ENCODE assay signal across 31 cellular contexts in genomic region chr16:25217119-25217511, GRCh38. TPM values are rescaled to one million over a fixed set of nuclear protein-coding genes. Genes with fewer than 3 reads are reported as not detected.
"Had no signal": no experiment of that assay in that cellular context is flagged by ENCODE, and none has a peak within 500 bp of the region (broad histone marks: within the 10 kb centered on the region; RNA-seq: fewer than 3 reads in every experiment).

No MANE protein-coding gene starts in this region.

- H3K27ac ChIP-seq: esophagus muscularis mucosa, gastroesophageal sphincter, heart right ventricle had no signal

- H3K27me3 Mint-ChIP-seq: activated CD4-positive, alpha-beta T cell treated with anti-CD3 and anti-CD28 coated beads for 36 hours; activated T-cell treated with anti-CD3 and anti-CD28 coated beads, Interleukin-2, amount 50 U/mL, for 24 hours had no signal

- H3K4me1 Mint-ChIP-seq: activated CD4-positive, alpha-beta memory T cell treated with anti-CD3 and anti-CD28 coated beads, Interleukin-2, amount 10 ng/mL, durations not matched to agents 7 days and 5 days; activated CD4-positive, alpha-beta T cell treated with anti-CD3 and anti-CD28 coated beads for 36 hours; activated CD4-positive, alpha-beta T cell treated with anti-CD3 and anti-CD28 coated beads, Interleukin-2, amount 10 ng/mL, durations not matched to agents 24 days and 14 days; brain; central memory CD8-positive, alpha-beta T cell had no signal

- H3K4me1 ChIP-seq: esophagus muscularis mucosa, gastroesophageal sphincter, heart right ventricle had no signal

- H3K27ac Mint-ChIP-seq: activated CD4-positive, alpha-beta memory T cell treated with anti-CD3 and anti-CD28 coated beads, Interleukin-2, amount 10 ng/mL, durations not matched to agents 7 days and 5 days; activated CD4-positive, alpha-beta T cell treated with anti-CD3 and anti-CD28 coated beads for 36 hours; activated CD4-positive, alpha-beta T cell treated with anti-CD3 and anti-CD28 coated beads, Interleukin-2, amount 10 ng/mL, durations not matched to agents 24 days and 14 days; activated naive CD8-positive, alpha-beta T cell; activated T-cell treated with anti-CD3 and anti-CD28 coated beads, Interleukin-2, amount 50 U/mL, for 24 hours; activated T-cell treated with anti-CD3 and anti-CD28 coated beads, Interleukin-2, amount 50 U/mL, for 72 hours; brain; effector memory CD8-positive, alpha-beta T cell had no signal

- ATAC-seq: activated CD4-positive, alpha-beta T cell treated with anti-CD3 and anti-CD28 coated beads for 36 hours; activated T-cell treated with anti-CD3 and anti-CD28 coated beads, Interleukin-2, amount 50 U/mL, for 72 hours; effector memory CD8-positive, alpha-beta T cell; gastroesophageal sphincter; heart right ventricle had no signal

- H3K4me3 ChIP-seq: esophagus muscularis mucosa, gastroesophageal sphincter, heart right ventricle had no signal

- H3K9me3 ChIP-seq: esophagus muscularis mucosa had no signal

- DNase-seq: activated CD4-positive, alpha-beta memory T cell treated with anti-CD3 and anti-CD28 coated beads, Interleukin-2, amount 10 ng/mL, durations not matched to agents 7 days and 5 days; activated CD4-positive, alpha-beta T cell treated with anti-CD3 and anti-CD28 coated beads for 36 hours; activated CD4-positive, alpha-beta T cell treated with anti-CD3 and anti-CD28 coated beads, Interleukin-2, amount 10 ng/mL, durations not matched to agents 24 days and 14 days; activated CD4-positive, CD25-positive, alpha-beta regulatory T cell; activated CD4-positive, CD25-positive, alpha-beta regulatory T cell treated with anti-CD3 and anti-CD28 coated beads, Interleukin-2, amount 50 U/mL, for 72 hours; activated CD8-positive, alpha-beta memory T cell treated with anti-CD3 and anti-CD28 coated beads, Interleukin-2, amount 50 U/mL, for 48 hours; activated gamma-delta T cell; activated naive CD4-positive, alpha-beta T cell treated with anti-CD3 and anti-CD28 coated beads, Interleukin-2, amount 50 U/mL, for 16 hours; activated naive CD4-positive, alpha-beta T cell treated with Interleukin-2 at 50 U/mL for 16 hours; activated T-cell treated with anti-CD3 and anti-CD28 coated beads for 4 hours; activated T-cell treated with anti-CD3 and anti-CD28 coated beads, Interleukin-2, amount 50 U/mL, for 24 hours; activated T-cell treated with anti-CD3 and anti-CD28 coated beads, Interleukin-2, amount 50 U/mL, for 72 hours; amniotic stem cell; aorta; cortex of kidney; dermis blood vessel endothelial cell; effector CD4-positive, alpha-beta T cell; effector memory CD8-positive, alpha-beta T cell; foreskin melanocyte; heart right ventricle; T-helper 2 cell had no signal

- H3K4me3 Mint-ChIP-seq: activated CD4-positive, alpha-beta memory T cell treated with anti-CD3 and anti-CD28 coated beads, Interleukin-2, amount 10 ng/mL, durations not matched to agents 7 days and 5 days; activated CD4-positive, alpha-beta T cell treated with anti-CD3 and anti-CD28 coated beads for 36 hours; activated CD4-positive, alpha-beta T cell treated with anti-CD3 and anti-CD28 coated beads, Interleukin-2, amount 10 ng/mL, durations not matched to agents 24 days and 14 days; activated naive CD8-positive, alpha-beta T cell; activated T-cell treated with anti-CD3 and anti-CD28 coated beads, Interleukin-2, amount 50 U/mL, for 24 hours; activated T-cell treated with anti-CD3 and anti-CD28 coated beads, Interleukin-2, amount 50 U/mL, for 72 hours; brain; central memory CD8-positive, alpha-beta T cell; effector memory CD8-positive, alpha-beta T cell had no signal

- H3K36me3 Mint-ChIP-seq: activated naive CD8-positive, alpha-beta T cell; brain had no signal

- H3K36me3 ChIP-seq: esophagus muscularis mucosa, gastroesophageal sphincter, heart right ventricle had no signal

- H3K27me3 ChIP-seq: esophagus muscularis mucosa, gastroesophageal sphincter had no signal

- H3K9me3 Mint-ChIP-seq: activated CD4-positive, alpha-beta memory T cell treated with anti-CD3 and anti-CD28 coated beads, Interleukin-2, amount 10 ng/mL, durations not matched to agents 7 days and 5 days; activated CD4-positive, alpha-beta T cell treated with anti-CD3 and anti-CD28 coated beads, Interleukin-2, amount 10 ng/mL, durations not matched to agents 24 days and 14 days; activated T-cell treated with anti-CD3 and anti-CD28 coated beads, Interleukin-2, amount 50 U/mL, for 24 hours; activated T-cell treated with anti-CD3 and anti-CD28 coated beads, Interleukin-2, amount 50 U/mL, for 72 hours; brain; central memory CD8-positive, alpha-beta T cell; effector memory CD8-positive, alpha-beta T cell had no signal

RNA-seq across cellular contexts. Expression of gene AQP8, which starts 0.4 kb away (rescaled TPM):
- total RNA-seq: activated CD4-positive, alpha-beta memory T cell treated with anti-CD3 and anti-CD28 coated beads, Interleukin-2, amount 10 ng/mL, durations not matched to agents 7 days and 5 days; activated CD4-positive, alpha-beta T cell treated with anti-CD3 and anti-CD28 coated beads for 36 hours; activated CD4-positive, alpha-beta T cell treated with anti-CD3 and anti-CD28 coated beads, Interleukin-2, amount 10 ng/mL, durations not matched to agents 24 days and 14 days; aorta; bronchial epithelial cell; cardiac septum; cerebellum; dermis blood vessel endothelial cell; gastroesophageal sphincter; glomerular endothelial cell; heart right ventricle; T-helper 1 cell treated with Interleukin-12 subunit alpha and Interleukin-12 subunit beta and Interleukin-4 antibody, amounts not matched to agents 30 ng/mL and 1 ng/mL, for 36 hours had no signal
